ENCODE assay signal across 8 cellular contexts in genomic region chr5:141560725-141561483, GRCh38. TPM values are rescaled to one million over a fixed set of nuclear protein-coding genes. Genes with fewer than 3 reads are reported as not detected.
DNase-seq lines count a peak whose midpoint lies in the region; ATAC-seq, FAIRE-seq and TF ChIP-seq lines count a peak whose summit lies in the region.

No MANE protein-coding gene starts in this region.

- H3K9me3 Mint-ChIP-seq in T-cell: no peaks in the 10 kb centered on the region

- H3K27me3 ChIP-seq in GM12878 (replicated peaks in 1 of 2; ENCODE audit: control insufficient read depth in 2 of 2, insufficient read depth in 2 of 2, low read length in 1 of 2): no peaks in the 10 kb centered on the region

- ATAC-seq in GM12878 (no peak), T-cell (replicated peaks in 1 of 4) (no peak), GM18858 (IDR thresholded peaks at IDR 0.05; ENCODE audit: unreplicated experiment) (no peak), GM19023 (IDR thresholded peaks at IDR 0.05; ENCODE audit: unreplicated experiment) (no peak)

- TF ChIP-seq CTCF in GM12864 (IDR thresholded peaks at IDR 0.05; ENCODE audit: low read depth, low read length, missing control alignments) (peak; percentile 68), GM12878 (IDR thresholded peaks at IDR 0.05 in 2 of 3, conservative IDR thresholded peaks at IDR 0.05 in 1 of 3; ENCODE audit: control insufficient read depth in 2 of 3, extremely low read depth in 1 of 3, insufficient read depth in 1 of 3, low read depth in 3 of 3, low read length in 3 of 3) (peak in 1 of 3 experiments; percentile 14; a peak in 1 of 6 replicates)

- H3K79me2 ChIP-seq in GM12878 (ENCODE audit: control insufficient read depth, insufficient read depth, low read length): no peaks in the 10 kb centered on the region

- no peaks in the 10 kb centered on the region for H3K27me3 Mint-ChIP-seq in T-cell

- H3K4me2 ChIP-seq in GM12878 (ENCODE audit: control insufficient read depth, insufficient read depth): no peak overlapping the region

- RAD21 ChIA-PET in GM12878 (lab: Charles Lee; ENCODE audit: unreplicated experiment): interaction anchor here (0.6 kb wide), 1 partner anchor 114 kb away, joined by 3 read pairs; no protein-coding TSS in a partner anchor

- H2AFZ ChIP-seq in GM12878 (ENCODE audit: control insufficient read depth, low read depth, low read length): no peak overlapping the region

- POLR2A ChIA-PET in GM12878 (lab: Charles Lee) (interaction anchor here (0.6 kb wide), 1 partner anchor 86 kb away, joined by 3 read pairs; no protein-coding TSS in a partner anchor), T-cell (lab: Charles Lee) (interaction anchor here in 1 of 2 donors (0.6 kb wide), 1 partner anchor 152 kb away, joined by 8 read pairs; no protein-coding TSS in a partner anchor)

- no peak overlapping the region for H3K27ac Mint-ChIP-seq in T-cell

- H3K36me3 ChIP-seq in GM12878 (ENCODE audit: control insufficient read depth in 2 of 2, insufficient read depth in 2 of 2, low read length in 1 of 2): peaks cover 4 to 24% of the 10 kb centered on the region in 2 experiments

- 95% methylated on average over 9 of the region's 9 CpGs for WGBS in GM12878 (ENCODE audit: insufficient coverage, insufficient replicate concordance, low lambda C conversion rate, missing lambda C conversion rate)

- CTCF ChIA-PET in GM12878 (lab: Yijun Ruan, JAX) (no interaction called here), T-cell (lab: Charles Lee) (interaction anchor here in 1 of 2 donors (0.7 kb wide), 2 partner anchors 27 to 173 kb away, joined by 3 to 5 read pairs; partner anchors contain the start of gene PCDHGB4)

- no TSS peak for BruUV-seq in GM12878 (replicated peaks; lab: Mats Ljungman, UMichigan)

- H3K4me3 ChIP-seq in GM12864 (ENCODE audit: low read depth, low read length) (no peak overlapping the region), GM12878 (no peak overlapping the region)

- in situ Hi-C loops in GM12878 (cut with MboI): loop anchor here (5.0 to 25.0 kb wide), 4 partner anchors 144 to 749 kb away; partner anchors contain the start of genes PCDHA3, PCDHA4, PCDHA5 and PCDHB12

- H3K9ac ChIP-seq in GM12878 (ENCODE audit: control insufficient read depth, insufficient read depth, low read length): no peak overlapping the region

- H3K27ac ChIP-seq in GM12878 (ENCODE audit: control insufficient read depth, insufficient read depth): no peak overlapping the region

- FAIRE-seq in GM12878 (lab: Jason Lieb, UNC): no peak

- no peaks in the 10 kb centered on the region for H4K20me1 ChIP-seq in GM12878 (ENCODE audit: control insufficient read depth, insufficient read depth)

- TF ChIP-seq POLR2A in GM12878 (IDR thresholded peaks at IDR 0.05; ENCODE audit: low read depth, low read length): no peak

- no peak for TF ChIP-seq EP300 in GM12878 (IDR thresholded peaks at IDR 0.05; ENCODE audit: borderline replicate concordance in 1 of 2, control insufficient read depth in 1 of 2, low read depth in 2 of 2, low read length in 2 of 2)

- DNase-seq in GM12864 (ENCODE audit: low read depth) (no peak), NCI-H2107 treated with DMSO at 0.1 percent for 48 hours (lab: John Stamatoyannopoulos, UW; ENCODE audit: unreplicated experiment) (peak; percentile 92), GM12878 (ENCODE audit: low read depth, low spot score) (no peak), hepatic stellate cell (ENCODE audit: low spot score) (peak; percentile 63), posterior vena cava (ENCODE audit: low spot score) (peak; percentile 86), T-cell (no peak)

- SMC1A ChIA-PET in GM12878 (lab: Charles Lee; ENCODE audit: uncharacterized antibody, unreplicated experiment): interaction anchor here (6.3 kb wide), 1 partner anchor 145 kb away, joined by 67 read pairs; the partner anchor contains the start of genes PCDHGA10 and PCDHGB7

- peaks cover 45 to 50% (median 45%) of the 10 kb centered on the region in 3 donors for H3K4me1 Mint-ChIP-seq in T-cell

- intact Hi-C loops in GM12878 (cut with micrococcal nuclease; ENCODE audit: unreplicated experiment): loop anchor here (10.0 kb wide), 1 partner anchor 376 kb away; the partner anchor contains the start of genes PCDHB16 and PCDHB9
- intact Hi-C loops in posterior vena cava (cut with DNase I): loop anchor here (10.0 kb wide), 2 partner anchors 146 to 236 kb away; partner anchors contain the start of genes PCDHGA10 (in 1 of the 2), PCDHGB7 (in 1 of the 2) and TAF7 (in 1 of the 2)

- H3K9me3 ChIP-seq in GM12878 (replicated peaks; ENCODE audit: control insufficient read depth, insufficient read depth, low read length): no peaks in the 10 kb centered on the region

- no peak overlapping the region for H3K4me3 Mint-ChIP-seq in T-cell

- peak; percentile 45 for TF ChIP-seq RAD21 in GM12878 (IDR thresholded peaks at IDR 0.05; ENCODE audit: insufficient read depth, low read depth, low read length)

- peaks cover 62% of the 10 kb centered on the region for H3K36me3 Mint-ChIP-seq in T-cell

- H3K4me1 ChIP-seq in GM12878 (ENCODE audit: control insufficient read depth, insufficient read depth, low read length): no peaks in the 10 kb centered on the region

TF ChIP-seq in GM12878, 131 proteins besides CTCF, POLR2A, EP300 and RAD21:
- TF ChIP-seq ZNF622 (IDR thresholded peaks at IDR 0.05) (no peak), STAT3 (IDR thresholded peaks at IDR 0.05; ENCODE audit: low read depth, low read length) (no peak), SMC3 (IDR thresholded peaks at IDR 0.05; ENCODE audit: borderline replicate concordance, low read length) (peak; percentile 20; the same call in 1 of the 2 replicates)

RNA-seq across cellular contexts. Expression of gene DIAPH1, which starts 57.9 kb away (rescaled TPM):
- 41.5 and 54.1 TPM in 2 replicates for total RNA-seq in GM12878 (2013; cell fraction: nucleolus; rRNA removed)
- total RNA-seq in GM12878 (2014; rRNA removed): 42.6 and 45.5 TPM in 2 replicates
- 37.8 and 38.6 TPM in 2 replicates for total RNA-seq in GM12878 (2014; rRNA removed; fragmentation: Illumina TruSeq; extraction: Trizol)
- 159 and 168 TPM in 2 replicates for total RNA-seq in GM12878 (2021)
- polyA plus RNA-seq in GM12878 (2011; ENCODE audit: low read depth): 53.8 TPM
- 43.6 and 45.5 TPM in 2 replicates for polyA plus RNA-seq in GM12878 (2011; rRNA removed)
- 60.5 and 85.4 TPM in 2 replicates for polyA plus RNA-seq in GM12878 (2011; cell fraction: cytosol; rRNA removed)
- 108 and 216 TPM in 2 replicates for polyA plus RNA-seq in GM12878 (2011; cell fraction: nucleus; rRNA removed)
- 64.3 and 68.3 TPM in 2 replicates for polyA plus RNA-seq in GM12878 (2012)
- polyA plus RNA-seq in GM12878 (2014; fragmentation: Illumina TruSeq; extraction: Trizol): 122 and 124 TPM in 2 replicates
- 10 to 100 TPM; 46.3 to 56.0 TPM for polyA plus RNA-seq in GM12878 (2014; fragmentation: Nextera tagmentation; extraction: Ambion mirVana)
- 62.1 and 69.4 TPM in 2 replicates for polyA plus RNA-seq in GM12878 (2014; rRNA removed)
- polyA plus RNA-seq in GM12878 (2016; fragmentation: Nextera tagmentation; extraction: Ambion mirVana): 100 to 1,000 TPM; 113 to 122 TPM
- polyA minus RNA-seq in GM12878 (2011; rRNA and poly(A)+ RNA removed): 95.9 and 106 TPM in 2 replicates
- 52.9 and 65.7 TPM in 2 replicates for polyA minus RNA-seq in GM12878 (2011; cell fraction: cytosol; rRNA and poly(A)+ RNA removed)
- polyA minus RNA-seq in GM12878 (2011; cell fraction: nucleus; rRNA and poly(A)+ RNA removed): 34.0 and 83.0 TPM in 2 replicates
- total RNA-seq in posterior vena cava: 10 to 100 TPM; 52.3 to 83.8 TPM
- 100 to 1,000 TPM; 190 to 271 (median 211) TPM for total RNA-seq in T-cell

Comparison
In these comparisons a context has a peak if more than half of its experiments do, and no peak if none do; other contexts are left out.
1. DNase-seq: peak in NCI-H2107 treated with DMSO at 0.1 percent for 48 hours (single experiment), hepatic stellate cell (single experiment) and posterior vena cava (single experiment); none in GM12864 (single experiment), GM12878 (single experiment) and T-cell (0 of 34).